ENCODE assay signal across 24 cellular contexts in genomic region chr2:1541812-1542211, GRCh38.
"Had no signal": no experiment of that assay in that cellular context is flagged by ENCODE, and none has a peak within 500 bp of the region (broad histone marks: within the 10 kb centered on the region; RNA-seq: fewer than 3 reads in every experiment).

No MANE protein-coding gene starts in this region.

- FAIRE-seq: bronchial epithelial cell, TTC549 had no signal

- H3K36me3 ChIP-seq: esophagus squamous epithelium, heart right ventricle, right atrium auricular region, tibial artery, WERI-Rb-1 had no signal

- H3K9me3 ChIP-seq: esophagus squamous epithelium, heart right ventricle, psoas muscle, right atrium auricular region, tibial artery had no signal

- H3K4me3 ChIP-seq: esophagus squamous epithelium, heart right ventricle, lung, psoas muscle, right atrium auricular region, tibial artery had no signal

- ATAC-seq: activated CD8-positive, alpha-beta memory T cell treated with anti-CD3 and anti-CD28 coated beads, Interleukin-2, amount 10 ng/mL, durations not matched to agents 7 days and 5 days; activated CD8-positive, alpha-beta T cell treated with anti-CD3 and anti-CD28 coated beads for 36 hours; left lobe of liver; naive thymus-derived CD8-positive, alpha-beta T cell; psoas muscle had no signal

- H3K27ac ChIP-seq: esophagus squamous epithelium, psoas muscle, right atrium auricular region, tibial artery, WERI-Rb-1 had no signal

- DNase-seq: activated CD4-positive, alpha-beta T cell treated with anti-CD3 and anti-CD28 coated beads, Interleukin-2, amount 10 ng/mL, durations not matched to agents 7 days and 5 days; activated CD4-positive, CD25-positive, alpha-beta regulatory T cell treated with anti-CD3 and anti-CD28 coated beads, Interleukin-2, amount 50 U/mL, for 72 hours; activated CD8-positive, alpha-beta memory T cell treated with anti-CD3 and anti-CD28 coated beads, Interleukin-2, amount 10 ng/mL, durations not matched to agents 7 days and 5 days; activated CD8-positive, alpha-beta T cell treated with anti-CD3 and anti-CD28 coated beads for 36 hours; activated effector memory CD4-positive, alpha-beta T cell treated with anti-CD3 and anti-CD28 coated beads, Interleukin-2, amount 50 U/mL, for 16 hours; activated naive CD4-positive, alpha-beta T cell treated with anti-CD3 and anti-CD28 coated beads, Interleukin-2, amount 10 ng/mL, durations not matched to agents 7 days and 5 days; activated T-cell treated with anti-CD3 and anti-CD28 coated beads for 4 hours; amygdala; cerebellar nuclear complex; cortex of kidney; endodermal cell; esophagus squamous epithelium; heart right ventricle; islet precursor cell; naive thymus-derived CD8-positive, alpha-beta T cell; psoas muscle; stimulated activated CD4-positive, alpha-beta T cell treated with anti-CD3 and anti-CD28 coated beads, Interleukin-4, amount 100 ng/mL, for 4 hours; tibial artery; WERI-Rb-1 had no signal

- H3K27me3 ChIP-seq: right atrium auricular region had no signal

- H3K4me1 ChIP-seq: psoas muscle, right atrium auricular region had no signal
